In the genomic region with DNA sequence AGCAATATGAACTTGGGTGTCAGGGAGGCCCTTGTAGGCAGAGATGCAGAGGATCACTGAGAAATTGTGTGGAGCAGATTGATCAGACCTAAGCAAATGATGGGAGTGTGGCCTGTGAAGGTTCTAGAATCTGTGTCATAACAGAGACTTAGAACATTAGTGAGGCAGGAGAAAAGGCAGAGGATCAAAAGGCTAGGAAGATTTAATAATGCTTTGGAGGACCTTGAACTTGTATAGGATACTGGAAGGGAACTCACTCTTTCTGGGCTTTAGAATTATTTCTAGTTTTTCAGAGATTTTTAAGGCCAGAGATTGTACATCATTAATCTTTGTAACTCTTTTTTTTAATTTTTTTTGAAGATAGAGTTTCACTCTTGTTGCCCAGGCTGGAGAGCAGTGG, we compare ENCODE assay signal across 24 cellular contexts. TPM values are rescaled to one million over a fixed set of nuclear protein-coding genes. Genes with fewer than 3 reads are reported as not detected.
DNase-seq lines count a peak whose midpoint lies in the region; ATAC-seq, FAIRE-seq and TF ChIP-seq lines count a peak whose summit lies in the region.
"Had no signal": no experiment of that assay in that cellular context is flagged by ENCODE, and none has a peak within 500 bp of the region (broad histone marks: within the 10 kb centered on the region; RNA-seq: fewer than 3 reads in every experiment).

A gene with protein sequence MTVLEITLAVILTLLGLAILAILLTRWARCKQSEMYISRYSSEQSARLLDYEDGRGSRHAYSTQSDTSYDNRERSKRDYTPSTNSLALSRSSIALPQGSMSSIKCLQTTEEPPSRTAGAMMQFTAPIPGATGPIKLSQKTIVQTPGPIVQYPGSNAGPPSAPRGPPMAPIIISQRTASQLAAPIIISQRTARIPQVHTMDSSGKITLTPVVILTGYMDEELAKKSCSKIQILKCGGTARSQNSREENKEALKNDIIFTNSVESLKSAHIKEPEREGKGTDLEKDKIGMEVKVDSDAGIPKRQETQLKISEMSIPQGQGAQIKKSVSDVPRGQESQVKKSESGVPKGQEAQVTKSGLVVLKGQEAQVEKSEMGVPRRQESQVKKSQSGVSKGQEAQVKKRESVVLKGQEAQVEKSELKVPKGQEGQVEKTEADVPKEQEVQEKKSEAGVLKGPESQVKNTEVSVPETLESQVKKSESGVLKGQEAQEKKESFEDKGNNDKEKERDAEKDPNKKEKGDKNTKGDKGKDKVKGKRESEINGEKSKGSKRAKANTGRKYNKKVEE (minus strand): TSS at position 101 of the 400 bp plus-strand sequence. CDS start 197 bp downstream, outside the sequence.

- H3K27me3 Mint-ChIP-seq in activated B cell treated with CpG ODN at 0.5 μM for 24 hours (no peaks in the 10 kb centered on the region), mesothelial cell of epicardium (ENCODE audit: low read depth) (peaks cover 2% of the 10 kb centered on the region), immature natural killer cell (ENCODE audit: low read depth in 3 of 3) (peaks cover 2 to 10% (median 4%) of the 10 kb centered on the region in 3 donors)
- H3K27me3 Mint-ChIP-seq in CD8-positive, alpha-beta memory T cell, result peaks cover 34 to 56% of the 10 kb centered on the region in 2 donors

- FAIRE-seq in A549 (lab: Jason Lieb, UNC), result no peak
- FAIRE-seq: GM12891 had no signal

- H3K27ac Mint-ChIP-seq in activated B cell treated with CpG ODN at 0.5 μM for 24 hours (peak within 1 kb of the TSS; percentile 21), mesothelial cell of epicardium (peak within 1 kb of the TSS; percentile 71), immature natural killer cell (no peak within 1 kb of the TSS)
- no peak within 1 kb of the TSS for H3K27ac Mint-ChIP-seq in CD8-positive, alpha-beta memory T cell
- H3K27ac Mint-ChIP-seq: CD4-positive, alpha-beta T cell had no signal

- no peak for TF ChIP-seq CTCF in A549 (IDR thresholded peaks at IDR 0.05)
- no peak for TF ChIP-seq CTCF in activated B cell treated with CpG ODN at 0.5 μM for 24 hours (IDR thresholded peaks at IDR 0.05)
- TF ChIP-seq CTCF in mesothelial cell of epicardium (IDR thresholded peaks at IDR 0.05; ENCODE audit: unreplicated experiment), result no peak

- no peaks in the 10 kb centered on the region for H3K27me3 ChIP-seq in GM23248 (replicated peaks; ENCODE audit: insufficient read depth)
- H3K27me3 ChIP-seq in CD8-positive, alpha-beta memory T cell (ENCODE audit: insufficient read depth, low read length, poor library complexity, severe bottlenecking), result peaks cover 14% of the 10 kb centered on the region
- H3K27me3 ChIP-seq: BLaER1 had no signal

- H3K4me3 Mint-ChIP-seq in activated B cell treated with CpG ODN at 0.5 μM for 24 hours, result no peak within 1 kb of the TSS
- H3K4me3 Mint-ChIP-seq in mesothelial cell of epicardium, result no peak within 1 kb of the TSS
- no peak within 1 kb of the TSS for H3K4me3 Mint-ChIP-seq in CD8-positive, alpha-beta memory T cell
- H3K4me3 Mint-ChIP-seq in immature natural killer cell, result no peak within 1 kb of the TSS
- H3K4me3 Mint-ChIP-seq: CD4-positive, alpha-beta T cell had no signal

- TF ChIP-seq RAD21 in A549 (conservative IDR thresholded peaks at IDR 0.05 in 1 of 2, IDR thresholded peaks at IDR 0.05 in 1 of 2), result no peak

- H3K9me3 ChIP-seq in A549 (no peaks in the 10 kb centered on the region), GM23248 (ENCODE audit: low read depth) (no peaks in the 10 kb centered on the region)
- no peaks in the 10 kb centered on the region for H3K9me3 ChIP-seq in CD8-positive, alpha-beta memory T cell (ENCODE audit: low read length)
- H3K9me3 ChIP-seq: BLaER1, Caco-2 had no signal

- H4K20me1 ChIP-seq in GM23248 (ENCODE audit: insufficient read depth), result no peaks in the 10 kb centered on the region
- H4K20me1 ChIP-seq: BLaER1 had no signal

- peak within 1 kb of the TSS; percentile 72 for H2AFZ ChIP-seq in GM23248
- H2AFZ ChIP-seq: PC-9 had no signal

- no peak for DNase-seq in A549 (ENCODE audit: low read depth in 1 of 2, low spot score in 1 of 2)
- DNase-seq in GM23248, result no peak
- DNase-seq in activated B cell treated with CpG ODN at 0.5 μM for 24 hours, result no peak
- DNase-seq in mesothelial cell of epicardium (ENCODE audit: low spot score in 2 of 2, unreplicated experiment in 2 of 2), result no peak
- no peak for DNase-seq in CD8-positive, alpha-beta memory T cell
- DNase-seq in immature natural killer cell, result no peak
- no peak for DNase-seq in NCI-H2029 (lab: John Stamatoyannopoulos, UW)
- DNase-seq: ACHN; Caco-2; CD4-positive, alpha-beta T cell; DMS 273 treated with DMSO at 0.1 percent for 48 hours; DND-41; GOT3; Karpas-422; NCI-H1417; NCI-H1694 treated with DMSO at 0.1 percent for 48 hours; NCI-H446 treated with DMSO at 0.1 percent for 48 hours; NCI-H526 treated with DMSO at 0.1 percent for 48 hours; PC-9; RPMI8226; SHP77 had no signal

- H3K9ac ChIP-seq in GM23248, result no peak within 1 kb of the TSS
- H3K9ac ChIP-seq: BLaER1 had no signal

- H3K4me1 ChIP-seq in A549 (peaks cover 37% of the 10 kb centered on the region), GM23248 (ENCODE audit: insufficient read depth) (peaks cover 24% of the 10 kb centered on the region)
- H3K4me1 ChIP-seq in CD8-positive, alpha-beta memory T cell (ENCODE audit: insufficient read depth, low read length), result no peaks in the 10 kb centered on the region
- H3K4me1 ChIP-seq: BLaER1 had no signal

- H3K9me2 ChIP-seq in GM23248 (ENCODE audit: insufficient read depth), result no peaks in the 10 kb centered on the region

- H3K27ac ChIP-seq in A549 (no peak within 1 kb of the TSS; a peak in 1 of 6 replicates), GM23248 (no peak within 1 kb of the TSS)
- H3K27ac ChIP-seq in CD8-positive, alpha-beta memory T cell (ENCODE audit: low read depth, low read length), result no peak within 1 kb of the TSS
- H3K27ac ChIP-seq: BLaER1, PC-9 had no signal

- POLR2A ChIA-PET in A549 (lab: Yijun Ruan, JAX), result no interaction called here
- POLR2A ChIA-PET in activated B cell treated with CpG ODN at 0.5 μM for 24 hours (lab: Charles Lee), result no interaction called here
- POLR2A ChIA-PET in CD8-positive, alpha-beta memory T cell (lab: Charles Lee), result no interaction called here

- CTCF ChIA-PET in A549 (lab: Yijun Ruan, JAX) (interaction anchor here (0.6 kb wide), 1 partner anchor 1560 kb away, joined by 4 read pairs; no protein-coding TSS in a partner anchor), activated B cell treated with CpG ODN at 0.5 μM for 24 hours (lab: Charles Lee) (no interaction called here)
- CTCF ChIA-PET in CD8-positive, alpha-beta memory T cell (lab: Charles Lee), result no interaction called here

- H3K4me1 Mint-ChIP-seq in activated B cell treated with CpG ODN at 0.5 μM for 24 hours (peaks cover 9% of the 10 kb centered on the region), mesothelial cell of epicardium (no peaks in the 10 kb centered on the region), immature natural killer cell (no peaks in the 10 kb centered on the region)
- no peaks in the 10 kb centered on the region for H3K4me1 Mint-ChIP-seq in CD8-positive, alpha-beta memory T cell

- TF ChIP-seq EP300 in A549 (IDR thresholded peaks at IDR 0.05), result no peak

- no peak within 1 kb of the TSS for H3K4me3 ChIP-seq in A549
- no peak within 1 kb of the TSS for H3K4me3 ChIP-seq in GM23248
- no peak within 1 kb of the TSS for H3K4me3 ChIP-seq in CD8-positive, alpha-beta memory T cell (ENCODE audit: low read length)
- H3K4me3 ChIP-seq: BLaER1, PC-9 had no signal

- H3K36me3 ChIP-seq in GM23248 (ENCODE audit: low read depth), result no peaks in the 10 kb centered on the region
- no peaks in the 10 kb centered on the region for H3K36me3 ChIP-seq in CD8-positive, alpha-beta memory T cell (ENCODE audit: insufficient read depth, low read length)
- H3K36me3 ChIP-seq: BLaER1 had no signal

- peaks cover 13% of the 10 kb centered on the region for H3K36me3 Mint-ChIP-seq in activated B cell treated with CpG ODN at 0.5 μM for 24 hours (ENCODE audit: low read depth)
- peaks cover 6% of the 10 kb centered on the region for H3K36me3 Mint-ChIP-seq in mesothelial cell of epicardium
- H3K36me3 Mint-ChIP-seq in CD8-positive, alpha-beta memory T cell, result no peaks in the 10 kb centered on the region
- no peaks in the 10 kb centered on the region for H3K36me3 Mint-ChIP-seq in immature natural killer cell

- intact Hi-C loops in activated B cell treated with CpG ODN at 0.5 μM for 24 hours (cut with micrococcal nuclease), result loop anchor here (5.0 kb wide), 1 partner anchor 35 kb away; no protein-coding TSS in a partner anchor

- no peak for ATAC-seq in A549
- ATAC-seq in activated B cell treated with CpG ODN at 0.5 μM for 24 hours (ENCODE audit: low read depth), result no peak

- in situ Hi-C loops in GM23248 (cut with MboI), result no loop called here

- H3K4me2 ChIP-seq in A549, result peak within 1 kb of the TSS; percentile 34; the same call in 1 of the 3 replicates
- H3K4me2 ChIP-seq in GM23248 (ENCODE audit: unreplicated experiment), result peak within 1 kb of the TSS; percentile 53
- H3K4me2 ChIP-seq: BLaER1, PC-9 had no signal

- TF ChIP-seq POLR2A in A549 (IDR thresholded peaks at IDR 0.05; ENCODE audit: low read length), result no peak

- no peaks in the 10 kb centered on the region for H3K79me2 ChIP-seq in GM23248 (ENCODE audit: insufficient read depth)

- no peaks in the 10 kb centered on the region for H3K9me3 Mint-ChIP-seq in activated B cell treated with CpG ODN at 0.5 μM for 24 hours
- H3K9me3 Mint-ChIP-seq in mesothelial cell of epicardium, result peaks cover 4% of the 10 kb centered on the region
- no peaks in the 10 kb centered on the region for H3K9me3 Mint-ChIP-seq in CD8-positive, alpha-beta memory T cell
- no peaks in the 10 kb centered on the region for H3K9me3 Mint-ChIP-seq in immature natural killer cell
- H3K9me3 Mint-ChIP-seq: CD4-positive, alpha-beta T cell had no signal

- H3F3A ChIP-seq in GM23248 (ENCODE audit: insufficient read depth), result peaks cover 7% of the 10 kb centered on the region

TF ChIP-seq in A549, 52 proteins besides CTCF, POLR2A, EP300 and RAD21 (continues in another document):
- TF ChIP-seq ZFP36 (IDR thresholded peaks at IDR 0.05; ENCODE audit: borderline replicate concordance, partially characterized antibody) (no peak), JUNB (IDR thresholded peaks at IDR 0.05) (no peak), MAZ (IDR thresholded peaks at IDR 0.05; ENCODE audit: borderline replicate concordance, low read depth, low read length) (no peak), ZNF302 (CRISPR knock-in tag; IDR thresholded peaks at IDR 0.05) (no peak), CHD2 (IDR thresholded peaks at IDR 0.05; ENCODE audit: low read length, partially characterized antibody) (no peak)

RNA-seq across cellular contexts. Expression of the gene that starts here (rescaled TPM):
- polyA plus RNA-seq in A549 (2011; rRNA removed), result not detected in 2 replicates
- not detected in 2 replicates for polyA plus RNA-seq in A549 (2012; cell fraction: cytosol; rRNA removed)
- polyA plus RNA-seq in A549 (2012; cell fraction: nucleus; rRNA removed), result not detected in 2 replicates
- polyA plus RNA-seq in A549 (2017; fragmentation: RNase III; extraction: RNeasy Plus Mini Kit Qiagen cat#74134 plus additional on column Dnase treatment), result not detected in 3 replicates
- not detected in 2 replicates for polyA minus RNA-seq in A549 (2011; rRNA and poly(A)+ RNA removed)
- total RNA-seq in GM23248 (2014; rRNA removed; shearing (Covaris generic)), result not detected in 2 replicates
- not detected in 2 replicates for polyA plus RNA-seq in GM23248 (2016; fragmentation: Nextera tagmentation; extraction: Ambion mirVana)
- total RNA-seq in activated B cell treated with CpG ODN at 0.5 μM for 24 hours, result not detected in 2 replicates
- not detected in 3 replicates for total RNA-seq in mesothelial cell of epicardium
- total RNA-seq in CD8-positive, alpha-beta memory T cell, result not detected
- not detected for polyA plus RNA-seq in CD8-positive, alpha-beta memory T cell
- polyA plus RNA-seq in immature natural killer cell, result not detected
- total RNA-seq: Caco-2; CD4-positive, alpha-beta T cell; MCF 10A; PC-9 had no signal

Comparison
In these comparisons a context has a peak if more than half of its experiments do, and no peak if none do; other contexts are left out.
1. H3K27ac Mint-ChIP-seq: peak in activated B cell treated with CpG ODN at 0.5 μM for 24 hours (single experiment) and mesothelial cell of epicardium (single experiment); none in CD8-positive, alpha-beta memory T cell (0 of 8) and immature natural killer cell (0 of 6).